In genomic region chr19:39506598-39506943, GRCh38 we compare ENCODE assay signal across 8 cellular contexts. TPM values are rescaled to one million over a fixed set of nuclear protein-coding genes. Genes with fewer than 3 reads are reported as not detected.
DNase-seq lines count a peak whose midpoint lies in the region; ATAC-seq and TF ChIP-seq lines count a peak whose summit lies in the region.
"Had no signal": no experiment of that assay in that cellular context is flagged by ENCODE, and none has a peak within 500 bp of the region (broad histone marks: within the 10 kb centered on the region; RNA-seq: fewer than 3 reads in every experiment).

No MANE protein-coding gene starts in this region.

- POLR2A ChIA-PET in Caco-2 (lab: Charles Lee), result no interaction called here
- POLR2A ChIA-PET in RWPE1 (lab: Yijun Ruan, JAX; ENCODE audit: low non-redundant PET), result no interaction called here

- H3K9me3 Mint-ChIP-seq in Caco-2 (ENCODE audit: unreplicated experiment), result no peaks in the 10 kb centered on the region

- no peak for ATAC-seq in HG03521 (IDR thresholded peaks at IDR 0.05; ENCODE audit: unreplicated experiment)

- H3K27me3 ChIP-seq in Caco-2 (replicated peaks; ENCODE audit: control insufficient read depth, insufficient read depth, low read length) (no peaks in the 10 kb centered on the region), parathyroid adenoma (ENCODE audit: control insufficient read depth, insufficient read depth, low read length) (no peaks in the 10 kb centered on the region)
- peaks cover 15% of the 10 kb centered on the region for H3K27me3 ChIP-seq in effector memory CD4-positive, alpha-beta T cell (replicated peaks; ENCODE audit: control insufficient read depth, insufficient read depth, low read length, poor library complexity, severe bottlenecking)

- intact Hi-C loops in Caco-2 (cut with micrococcal nuclease; ENCODE audit: unreplicated experiment), result no loop called here

- peaks cover 11% of the 10 kb centered on the region for H3K4me1 ChIP-seq in Caco-2
- H3K4me1 ChIP-seq in effector memory CD4-positive, alpha-beta T cell (ENCODE audit: control insufficient read depth, insufficient read depth, low read length, poor library complexity, severe bottlenecking), result peaks cover 13% of the 10 kb centered on the region
- H3K4me1 ChIP-seq in parathyroid adenoma, result peaks cover 6% of the 10 kb centered on the region

- H3K79me2 ChIP-seq in parathyroid adenoma, result no peaks in the 10 kb centered on the region

- DNase-seq in Caco-2 (no peak), RWPE1 (ENCODE audit: low spot score) (no peak), GM13977 (ENCODE audit: low spot score) (no peak), NCI-H146 (lab: John Stamatoyannopoulos, UW) (no peak)
- DNase-seq in effector memory CD4-positive, alpha-beta T cell, result no peak

- no peaks in the 10 kb centered on the region for H3K4me1 Mint-ChIP-seq in Caco-2 (ENCODE audit: low read depth, unreplicated experiment)

- no peak overlapping the region for H3K9ac ChIP-seq in parathyroid adenoma

- H3K36me3 ChIP-seq in Caco-2 (ENCODE audit: control insufficient read depth, insufficient read depth, low read length), result no peaks in the 10 kb centered on the region
- H3K36me3 ChIP-seq in effector memory CD4-positive, alpha-beta T cell (ENCODE audit: control insufficient read depth, insufficient read depth, low read length), result no peaks in the 10 kb centered on the region
- no peaks in the 10 kb centered on the region for H3K36me3 ChIP-seq in parathyroid adenoma (ENCODE audit: control insufficient read depth, insufficient read depth, low read length)

- peak overlapping the region; percentile 64 for H3K4me2 ChIP-seq in parathyroid adenoma (ENCODE audit: low read length)

- H3K9me3 ChIP-seq in Caco-2 (no peaks in the 10 kb centered on the region), parathyroid adenoma (ENCODE audit: control insufficient read depth, low read length) (no peaks in the 10 kb centered on the region)
- no peaks in the 10 kb centered on the region for H3K9me3 ChIP-seq in effector memory CD4-positive, alpha-beta T cell (ENCODE audit: control insufficient read depth, low read length)

- peak overlapping the region; percentile 73 for H2AFZ ChIP-seq in parathyroid adenoma

- H3K27ac ChIP-seq in RWPE1 (peak overlapping the region; percentile 18; the same call in 1 of the 2 replicates), parathyroid adenoma (no peak overlapping the region)
- H3K27ac ChIP-seq in effector memory CD4-positive, alpha-beta T cell (ENCODE audit: insufficient read depth, low read length, poor library complexity, severe bottlenecking), result no peak overlapping the region

- peaks cover 5% of the 10 kb centered on the region for H3K36me3 Mint-ChIP-seq in Caco-2 (ENCODE audit: insufficient read depth, unreplicated experiment)

- in situ Hi-C loops in GM13977 (cut with MboI; ENCODE audit: low pct_unique_long_range_greater_than_20kb, low sequenced_read_pairs, unreplicated experiment), result no loop called here

- peak overlapping the region; percentile 70 for H3K4me3 Mint-ChIP-seq in Caco-2 (ENCODE audit: unreplicated experiment)

- CTCF ChIA-PET in Caco-2 (lab: Charles Lee), result interaction anchor here (1.1 kb wide), 1 partner anchor 9 kb away, joined by 5 read pairs; no protein-coding TSS in a partner anchor
- CTCF ChIA-PET in RWPE1 (lab: Yijun Ruan, JAX), result interaction anchor here (0.8 kb wide), 1 partner anchor 26 kb away, joined by 3 read pairs; the partner anchor contains the start of gene EID2B

- H3K27ac Mint-ChIP-seq in Caco-2 (ENCODE audit: unreplicated experiment), result no peak overlapping the region

- BruUV-seq in Caco-2 (replicated peaks; lab: Mats Ljungman, UMichigan), result no TSS peak

- TF ChIP-seq CTCF in Caco-2 (IDR thresholded peaks at IDR 0.05; ENCODE audit: insufficient read depth in 1 of 2, low read depth in 1 of 2, low read length in 1 of 2, severe bottlenecking in 1 of 2, unreplicated experiment in 1 of 2) (no peak), RWPE1 (conservative IDR thresholded peaks at IDR 0.05; ENCODE audit: low read depth) (no peak), parathyroid adenoma (IDR thresholded peaks at IDR 0.05) (no peak), GM13977 (IDR thresholded peaks at IDR 0.05; ENCODE audit: extremely low read depth, insufficient read depth, missing control alignments) (no peak)

- H3K4me3 ChIP-seq in Caco-2 (ENCODE audit: low read depth, low read length) (peak overlapping the region; percentile 21; the same call in 1 of the 2 replicates), parathyroid adenoma (ENCODE audit: low read depth, low read length) (peak overlapping the region; percentile 35)
- peak overlapping the region; percentile 37 for H3K4me3 ChIP-seq in effector memory CD4-positive, alpha-beta T cell (ENCODE audit: insufficient read depth, low read depth, low read length, poor library complexity, severe bottlenecking)

- H3K27me3 Mint-ChIP-seq in Caco-2 (ENCODE audit: insufficient read depth, unreplicated experiment), result peaks cover 15% of the 10 kb centered on the region

RNA-seq across cellular contexts. Expression of gene DLL3, which starts 7.8 kb away (rescaled TPM):
- 1.7 and 2.7 TPM in 2 replicates for total RNA-seq in Caco-2 (2022)

RNA-seq across cellular contexts. Expression of gene SELENOV, which starts 8.4 kb away (rescaled TPM):
- 0.46 and 1.6 TPM in 2 replicates for total RNA-seq in Caco-2 (2022)
- total RNA-seq: pulmonary artery endothelial cell had no signal

RNA-seq across cellular contexts. Expression of gene TIMM50, which starts 25.9 kb away (rescaled TPM):
- 152 and 162 TPM in 2 replicates for total RNA-seq in Caco-2 (2022)

RNA-seq across cellular contexts. Expression of gene EID2B, which starts 26.1 kb away (rescaled TPM):
- 2.1 and 2.8 TPM in 2 replicates for total RNA-seq in Caco-2 (2022)

RNA-seq across cellular contexts. Expression of gene EID2, which starts 33.4 kb away (rescaled TPM):
- 21.7 and 26.3 TPM in 2 replicates for total RNA-seq in Caco-2 (2022)
